In the genomic region with DNA sequence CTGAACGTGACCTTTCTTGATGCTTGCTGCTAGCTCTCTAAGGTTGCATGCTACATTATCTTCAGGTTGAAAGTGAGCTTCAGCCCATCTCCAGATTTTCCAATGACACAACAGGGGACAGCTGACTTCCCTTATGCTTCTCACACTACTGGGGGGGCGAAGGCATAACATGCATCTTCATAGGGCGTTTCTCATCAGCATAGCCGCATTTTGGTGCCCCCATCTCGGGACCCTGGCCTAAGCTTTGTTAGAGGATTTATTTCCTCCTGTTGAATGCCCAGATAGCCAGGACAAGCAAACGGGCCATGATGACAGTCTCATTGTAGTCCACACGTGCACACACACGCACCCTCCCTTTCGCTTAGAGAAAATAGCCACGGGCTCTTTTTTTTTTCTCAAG, we compare ENCODE assay signal across 11 cellular contexts. TPM values are rescaled to one million over a fixed set of nuclear protein-coding genes. Genes with fewer than 3 reads are reported as not detected.
A peak's percentile ranks its signal among the peaks of the same experiment; 100 is the strongest.
DNase-seq lines count a peak whose midpoint lies in the region; ATAC-seq and TF ChIP-seq lines count a peak whose summit lies in the region.
"Had no signal": no experiment of that assay in that cellular context is flagged by ENCODE, and none has a peak within 500 bp of the region (broad histone marks: within the 10 kb centered on the region; RNA-seq: fewer than 3 reads in every experiment).

No MANE protein-coding gene starts in this region.

- H3K9me3 Mint-ChIP-seq in osteocyte (ENCODE audit: unreplicated experiment): no peaks in the 10 kb centered on the region
- H3K9me3 Mint-ChIP-seq: natural killer cell treated with Interleukin-12 subunit alpha and Interleukin-12 subunit beta and Interleukin-15 and Interleukin-18, amount 100 ng/mL, for 72 hours had no signal

- peaks cover 13% of the 10 kb centered on the region for H3K4me1 Mint-ChIP-seq in osteocyte (ENCODE audit: unreplicated experiment)
- H3K4me1 Mint-ChIP-seq in T-helper 17 cell: no peaks in the 10 kb centered on the region

- ATAC-seq in Right ventricle myocardium inferior: peak; percentile 40
- ATAC-seq in T-helper 17 cell: no peak
- no peak for ATAC-seq in GM18868 (IDR thresholded peaks at IDR 0.05; ENCODE audit: unreplicated experiment)
- ATAC-seq: natural killer cell treated with Interleukin-12 subunit alpha and Interleukin-12 subunit beta and Interleukin-15 and Interleukin-18, amount 100 ng/mL, for 72 hours had no signal

- DNase-seq in Right ventricle myocardium inferior (ENCODE audit: missing footprints) (no peak), right atrium auricular region (ENCODE audit: low spot score) (no peak), cardiac muscle cell (ENCODE audit: low read depth in 1 of 2, low spot score in 1 of 2) (no peak), osteocyte (ENCODE audit: extremely low spot score, unreplicated experiment) (no peak), T-helper 17 cell (no peak), testis (no peak)
- DNase-seq: activated CD8-positive, alpha-beta memory T cell treated with anti-CD3 and anti-CD28 coated beads, Interleukin-2, amount 50 U/mL, for 48 hours had no signal

- no peak overlapping the region for H3K27ac Mint-ChIP-seq in osteocyte (ENCODE audit: unreplicated experiment)
- H3K27ac Mint-ChIP-seq in T-helper 17 cell: no peak overlapping the region
- H3K27ac Mint-ChIP-seq: natural killer cell treated with Interleukin-12 subunit alpha and Interleukin-12 subunit beta and Interleukin-15 and Interleukin-18, amount 100 ng/mL, for 72 hours had no signal

- TF ChIP-seq POLR2A in testis (IDR thresholded peaks at IDR 0.05): no peak

- no peaks in the 10 kb centered on the region for H3K27me3 ChIP-seq in right atrium auricular region
- H3K27me3 ChIP-seq in cardiac muscle cell: peaks cover 72% of the 10 kb centered on the region
- no peaks in the 10 kb centered on the region for H3K27me3 ChIP-seq in testis

- 71% methylated on average over 10 of the region's 10 CpGs for WGBS in urinary bladder
- WGBS in testis, 2 donors: 43 to 53% methylated on average over 10 of the region's 10 CpGs

- H3K27ac ChIP-seq in right atrium auricular region: peak overlapping the region in 1 of 2 donors; percentile 50
- no peak overlapping the region for H3K27ac ChIP-seq in cardiac muscle cell
- H3K27ac ChIP-seq in urinary bladder (ENCODE audit: low read depth): peak overlapping the region; percentile 46
- no peak overlapping the region for H3K27ac ChIP-seq in testis

- peaks cover 0 to 8% of the 10 kb centered on the region in 2 donors for H3K4me1 ChIP-seq in right atrium auricular region
- peaks cover 3% of the 10 kb centered on the region for H3K4me1 ChIP-seq in cardiac muscle cell (ENCODE audit: low read depth)
- H3K4me1 ChIP-seq in urinary bladder (ENCODE audit: insufficient read depth): no peaks in the 10 kb centered on the region
- H3K4me1 ChIP-seq in testis: peaks cover 17% of the 10 kb centered on the region

- TF ChIP-seq CTCF in right atrium auricular region (IDR thresholded peaks at IDR 0.05) (no peak), cardiac muscle cell (IDR thresholded peaks at IDR 0.05; ENCODE audit: low read depth, low read length) (no peak), osteocyte (IDR thresholded peaks at IDR 0.05) (no peak), testis (IDR thresholded peaks at IDR 0.05) (no peak)

- H3K9me3 ChIP-seq in right atrium auricular region: no peaks in the 10 kb centered on the region
- H3K9me3 ChIP-seq in cardiac muscle cell (ENCODE audit: low read depth): no peaks in the 10 kb centered on the region
- H3K9me3 ChIP-seq in T-helper 17 cell (ENCODE audit: control insufficient read depth, low read length, poor library complexity, severe bottlenecking): no peaks in the 10 kb centered on the region
- H3K9me3 ChIP-seq in testis: no peaks in the 10 kb centered on the region

- H3K4me3 ChIP-seq in right atrium auricular region (peak overlapping the region in 1 of 2 donors; percentile 51), cardiac muscle cell (peak overlapping the region; percentile 18), urinary bladder (ENCODE audit: low read depth, low read length) (peak overlapping the region; percentile 35), testis (peak overlapping the region in 1 of 2 donors; percentile 46)

- no peaks in the 10 kb centered on the region for H3K36me3 Mint-ChIP-seq in osteocyte (ENCODE audit: unreplicated experiment)
- H3K36me3 Mint-ChIP-seq in T-helper 17 cell (ENCODE audit: low read depth): peaks cover 2% of the 10 kb centered on the region
- H3K36me3 Mint-ChIP-seq: natural killer cell treated with Interleukin-12 subunit alpha and Interleukin-12 subunit beta and Interleukin-15 and Interleukin-18, amount 100 ng/mL, for 72 hours had no signal

- no peaks in the 10 kb centered on the region for H3K27me3 Mint-ChIP-seq in osteocyte (ENCODE audit: unreplicated experiment)
- H3K27me3 Mint-ChIP-seq in T-helper 17 cell: peaks cover 40% of the 10 kb centered on the region

- H3K4me3 Mint-ChIP-seq in osteocyte (ENCODE audit: unreplicated experiment) (peak overlapping the region; percentile 77), T-helper 17 cell (no peak overlapping the region)
- H3K4me3 Mint-ChIP-seq: natural killer cell treated with Interleukin-12 subunit alpha and Interleukin-12 subunit beta and Interleukin-15 and Interleukin-18, amount 100 ng/mL, for 72 hours had no signal

- intact Hi-C loops in Right ventricle myocardium inferior (cut with DNase I) (no loop called here), testis (cut with DNase I; ENCODE audit: low total_unique reads) (no loop called here)

- H3K36me3 ChIP-seq in right atrium auricular region: no peaks in the 10 kb centered on the region
- no peaks in the 10 kb centered on the region for H3K36me3 ChIP-seq in cardiac muscle cell
- no peaks in the 10 kb centered on the region for H3K36me3 ChIP-seq in urinary bladder (ENCODE audit: insufficient read depth)
- H3K36me3 ChIP-seq in testis (ENCODE audit: low read depth, missing control alignments): no peaks in the 10 kb centered on the region

RNA-seq across cellular contexts. Expression of a gene that starts 30.7 kb away (rescaled TPM):
- total RNA-seq in Right ventricle myocardium inferior: 49.8 TPM
- 10 to 100 TPM; 52.4 to 61.1 TPM for total RNA-seq in right atrium auricular region
- total RNA-seq in cardiac muscle cell: 4.0 and 9.2 TPM in 2 replicates
- polyA plus RNA-seq in cardiac muscle cell: 1.4 and 3.5 TPM in 2 replicates
- 19.2 and 23.3 TPM in 2 replicates for total RNA-seq in osteocyte
- total RNA-seq in urinary bladder: 78.5 TPM
- 50.2 TPM for polyA plus RNA-seq in urinary bladder
- 1 to 10 TPM in 1 of 2 donors, not detected in 1; 1.7 TPM for total RNA-seq in T-helper 17 cell
- 10 to 100 TPM; 25.5 to 41.6 TPM for total RNA-seq in testis
- 17.8 TPM for polyA plus RNA-seq in testis (ENCODE audit: insufficient read depth, low read depth, low replicate concordance)
- total RNA-seq: T-helper 2 cell treated with Interferon-gamma antibody and Interleukin-4, amounts not matched to agents 100 ng/mL and 5 ng/mL, for 36 hours had no signal
